8 cellular contexts compared by ENCODE assay signal in the genomic region with DNA sequence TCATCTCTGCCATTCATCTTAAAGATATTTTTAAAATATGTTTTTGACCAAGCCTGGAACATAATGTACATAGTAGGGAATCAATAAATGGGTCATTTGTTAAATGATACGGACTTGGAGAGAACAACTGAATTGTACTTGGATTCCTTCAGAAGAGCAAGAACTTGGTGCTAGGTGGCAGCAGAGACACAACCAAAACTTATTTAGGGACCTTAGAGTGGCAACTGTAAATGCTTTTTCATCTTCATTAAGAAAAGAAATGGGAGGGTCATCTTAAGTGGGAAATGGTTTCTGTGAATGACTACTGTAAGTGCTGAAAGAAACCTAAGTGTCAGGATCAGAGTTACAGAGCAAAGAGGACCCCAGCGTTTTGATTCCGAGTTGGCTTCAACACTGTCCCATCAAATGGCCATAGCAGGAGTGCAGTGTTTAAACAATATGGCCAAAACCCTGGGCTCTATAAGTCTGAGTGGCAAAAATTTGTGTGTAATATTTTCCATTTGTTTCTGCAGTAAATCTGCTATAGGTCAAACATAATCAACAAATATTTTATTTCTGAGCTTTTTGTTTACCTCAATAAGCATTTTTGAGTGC.
DNase-seq lines count a peak whose midpoint lies in the region; ATAC-seq and TF ChIP-seq lines count a peak whose summit lies in the region.

No MANE protein-coding gene starts in this region.

- H3K4me1 Mint-ChIP-seq in natural killer cell: peaks cover 22 to 28% of the 10 kb centered on the region in 2 donors

- intact Hi-C loops in natural killer cell (cut with micrococcal nuclease): loop anchor here (2.0 to 10.0 kb wide), 3 partner anchors 104 to 307 kb away; no protein-coding TSS in a partner anchor

- H3K4me3 Mint-ChIP-seq in natural killer cell: peak overlapping the region; percentile 35

- TF ChIP-seq CTCF in GM12874 (IDR thresholded peaks at IDR 0.05; ENCODE audit: insufficient read depth, low read depth, low read length) (peak; percentile 33; the same call in 1 of the 2 replicates), natural killer cell (IDR thresholded peaks at IDR 0.05) (peak; percentile 40)

- no peaks in the 10 kb centered on the region for H3K27me3 Mint-ChIP-seq in natural killer cell (ENCODE audit: low read depth in 2 of 2)

- no peaks in the 10 kb centered on the region for H3K36me3 Mint-ChIP-seq in natural killer cell

- no peaks in the 10 kb centered on the region for H3K9me3 Mint-ChIP-seq in natural killer cell

- peak; percentile 70 for DNase-seq in NOMO-1 treated with DMSO at 0.1 percent for 48 hours (lab: John Stamatoyannopoulos, UW; ENCODE audit: unreplicated experiment)
- DNase-seq in epidermal melanocyte (ENCODE audit: insufficient read length, low spot score): peak; percentile 60
- no peak for DNase-seq in natural killer cell
- no peak for DNase-seq in GF-D8 (lab: John Stamatoyannopoulos, UW)

- H3K27ac Mint-ChIP-seq in natural killer cell: peak overlapping the region; percentile 71 to 92

- ATAC-seq in natural killer cell (peak in 2 of 3 donors; percentile 22 to 42), GM21381 (IDR thresholded peaks at IDR 0.05; ENCODE audit: unreplicated experiment) (no peak), HG02763 (IDR thresholded peaks at IDR 0.05; ENCODE audit: unreplicated experiment) (no peak), esophagus mucosa (no peak)

Comparison
In these comparisons a context has a peak if more than half of its experiments do, and no peak if none do; other contexts are left out.
1. DNase-seq: peak in NOMO-1 treated with DMSO at 0.1 percent for 48 hours (single experiment) and epidermal melanocyte (single experiment); none in natural killer cell (single experiment) and GF-D8 (single experiment).
2. ATAC-seq: peak in natural killer cell (2 of 3); none in GM21381 (single experiment), HG02763 (single experiment) and esophagus mucosa (single experiment).